20 cellular contexts compared by ENCODE assay signal in genomic region chr4:829291-829690, GRCh38. TPM values are rescaled to one million over a fixed set of nuclear protein-coding genes. Genes with fewer than 3 reads are reported as not detected.
"Had no signal": no experiment of that assay in that cellular context is flagged by ENCODE, and none has a peak within 500 bp of the region (broad histone marks: within the 10 kb centered on the region; RNA-seq: fewer than 3 reads in every experiment).

No MANE protein-coding gene starts in this region.

- H3K4me3 Mint-ChIP-seq: activated naive CD4-positive, alpha-beta T cell treated with anti-CD3 and anti-CD28 coated beads for 36 hours; activated naive CD8-positive, alpha-beta T cell treated with anti-CD3 and anti-CD28 coated beads, Interleukin-2, amount 10 ng/mL, durations not matched to agents 7 days and 5 days; stimulated activated naive CD8-positive, alpha-beta T cell treated with anti-CD3 and anti-CD28 coated beads, Interleukin-15, Interleukin-2, amounts not matched to agents 100 ng/mL and 50 ng/mL, for 24 hours had no signal

- ATAC-seq: sciatic nerve had no signal

- H3K36me3 Mint-ChIP-seq: activated naive CD8-positive, alpha-beta T cell treated with anti-CD3 and anti-CD28 coated beads, Interleukin-2, amount 10 ng/mL, durations not matched to agents 7 days and 5 days had no signal

- H3K27ac ChIP-seq: heart left ventricle, pancreas, tibial artery had no signal

- H3K9me3 ChIP-seq: pancreas had no signal

- H3K9me3 Mint-ChIP-seq: activated naive CD4-positive, alpha-beta T cell treated with anti-CD3 and anti-CD28 coated beads for 36 hours; nephron; stimulated activated naive CD8-positive, alpha-beta T cell treated with anti-CD3 and anti-CD28 coated beads, Interleukin-15, Interleukin-2, amounts not matched to agents 100 ng/mL and 50 ng/mL, for 24 hours had no signal

- FAIRE-seq: endometrium, islet of Langerhans, pancreas, TTC549 had no signal

- H3K36me3 ChIP-seq: heart left ventricle, pancreas, tibial artery had no signal

- H3K4me2 ChIP-seq: smooth muscle cell had no signal

- DNase-seq: activated CD4-positive, alpha-beta T cell treated with anti-CD3 and anti-CD28 coated beads for 1 hour; activated CD8-positive, alpha-beta memory T cell treated with anti-CD3 and anti-CD28 coated beads, Interleukin-2, amount 50 U/mL, for 4 hours; activated naive CD4-positive, alpha-beta T cell treated with anti-CD3 and anti-CD28 coated beads for 36 hours; activated naive CD8-positive, alpha-beta T cell treated with anti-CD3 and anti-CD28 coated beads, Interleukin-2, amount 10 ng/mL, durations not matched to agents 7 days and 5 days; activated T-cell treated with anti-CD3 and anti-CD28 coated beads, Interleukin-2, amount 50 U/mL, for 48 hours; amniotic stem cell; stimulated activated CD4-positive, alpha-beta T cell treated with anti-CD3 and anti-CD28 coated beads, Interleukin-4, amount 100 ng/mL, for 4 hours; T-helper 1 cell had no signal

- H3K4me3 ChIP-seq: heart left ventricle, pancreas, smooth muscle cell, tibial artery had no signal

- H3K27ac Mint-ChIP-seq: activated naive CD4-positive, alpha-beta T cell treated with anti-CD3 and anti-CD28 coated beads for 36 hours; activated naive CD8-positive, alpha-beta T cell treated with anti-CD3 and anti-CD28 coated beads, Interleukin-2, amount 10 ng/mL, durations not matched to agents 7 days and 5 days; nephron; stimulated activated naive CD8-positive, alpha-beta T cell treated with anti-CD3 and anti-CD28 coated beads, Interleukin-15, Interleukin-2, amounts not matched to agents 100 ng/mL and 50 ng/mL, for 24 hours had no signal

RNA-seq across cellular contexts. Expression of gene CPLX1, which starts 3.4 kb away (rescaled TPM):
- total RNA-seq: fibroblast of villous mesenchyme, lung microvascular endothelial cell, smooth muscle cell had no signal
- polyA plus RNA-seq: smooth muscle cell had no signal
